7 cellular contexts compared by ENCODE assay signal in genomic region chr2:156436477-156437085, GRCh38. TPM values are rescaled to one million over a fixed set of nuclear protein-coding genes. Genes with fewer than 3 reads are reported as not detected.
DNase-seq lines count a peak whose midpoint lies in the region; ATAC-seq and TF ChIP-seq lines count a peak whose summit lies in the region.

No MANE protein-coding gene starts in this region.

- H3K4me1 ChIP-seq in neural progenitor cell: peaks cover 28% of the 10 kb centered on the region

- peaks cover 23% of the 10 kb centered on the region for H3F3A ChIP-seq in neural progenitor cell (ENCODE audit: low read depth)

- H3K27me3 ChIP-seq in neural progenitor cell: no peaks in the 10 kb centered on the region

- peak overlapping the region; percentile 87 for H3K4me2 ChIP-seq in neural progenitor cell

- H3K27ac Mint-ChIP-seq in neural progenitor cell: peak overlapping the region; percentile 97

- H3K79me2 ChIP-seq in neural progenitor cell (ENCODE audit: low read depth): peaks cover 39% of the 10 kb centered on the region

- peak overlapping the region; percentile 76 for H3K4me3 ChIP-seq in fibroblast of the aortic adventitia (ENCODE audit: low read depth, low read length)
- peak overlapping the region; percentile 50 for H3K4me3 ChIP-seq in neural progenitor cell

- H3K9ac ChIP-seq in neural progenitor cell: peak overlapping the region; percentile 21

- in situ Hi-C loops in GM13977 (cut with MboI; ENCODE audit: low pct_unique_long_range_greater_than_20kb, low sequenced_read_pairs, unreplicated experiment): no loop called here

- H3K36me3 ChIP-seq in neural progenitor cell: no peaks in the 10 kb centered on the region

- H3K9me3 Mint-ChIP-seq in neural progenitor cell: peaks cover 3% of the 10 kb centered on the region

- H3K36me3 Mint-ChIP-seq in neural progenitor cell: peaks cover 9% of the 10 kb centered on the region

- ATAC-seq in GM21786 (IDR thresholded peaks at IDR 0.05; ENCODE audit: unreplicated experiment): peak; percentile 45

- H3K9me3 ChIP-seq in neural progenitor cell (ENCODE audit: low read depth): no peaks in the 10 kb centered on the region

- peak overlapping the region; percentile 89 for H3K4me3 Mint-ChIP-seq in neural progenitor cell

- H3K27me3 Mint-ChIP-seq in neural progenitor cell (ENCODE audit: insufficient read depth, low read depth): peaks cover 8% of the 10 kb centered on the region

- peak overlapping the region; percentile 93 for H3K27ac ChIP-seq in neural progenitor cell

- peaks cover 18% of the 10 kb centered on the region for H3K4me1 Mint-ChIP-seq in neural progenitor cell

- TF ChIP-seq CTCF in GM13977 (IDR thresholded peaks at IDR 0.05; ENCODE audit: extremely low read depth, insufficient read depth, missing control alignments): no peak
- no peak for TF ChIP-seq CTCF in fibroblast of the aortic adventitia (IDR thresholded peaks at IDR 0.05; ENCODE audit: insufficient read depth, low read length)
- TF ChIP-seq CTCF in neural progenitor cell (IDR thresholded peaks at IDR 0.05): no peak

- DNase-seq in GM13977 (ENCODE audit: low spot score): peak; percentile 48
- DNase-seq in KG1 (lab: John Stamatoyannopoulos, UW): peak; percentile 29
- DNase-seq in activated T-cell treated with anti-CD3 and anti-CD28 coated beads, Interleukin-2, amount 50 U/mL, for 1 hour: peak; percentile 31
- peak; percentile 39 for DNase-seq in fibroblast of the aortic adventitia (ENCODE audit: low read depth)
- DNase-seq in neural progenitor cell (ENCODE audit: low spot score): peak; percentile 33
- DNase-seq in NCI-H187 (lab: John Stamatoyannopoulos, UW): no peak

- no peaks in the 10 kb centered on the region for H4K20me1 ChIP-seq in neural progenitor cell (ENCODE audit: low read depth)

- peak overlapping the region; percentile 75 for H2AFZ ChIP-seq in neural progenitor cell (replicated peaks)

RNA-seq across cellular contexts. Expression of gene GPD2, which starts 0.4 kb away (rescaled TPM):
- total RNA-seq in fibroblast of the aortic adventitia (ENCODE audit: low replicate concordance) (59.3 and 89.7 TPM in 2 replicates), neural progenitor cell (ENCODE audit: low replicate concordance) (67.2 and 176 TPM in 2 replicates)

Comparison
In these comparisons a context has a peak if more than half of its experiments do, and no peak if none do; other contexts are left out.
1. DNase-seq: peak in GM13977 (single experiment), KG1 (single experiment), activated T-cell treated with anti-CD3 and anti-CD28 coated beads, Interleukin-2, amount 50 U/mL, for 1 hour (single experiment), fibroblast of the aortic adventitia (single experiment) and neural progenitor cell (single experiment); none in NCI-H187 (0 of 2).